Comparison of ENCODE assay signal across 12 cellular contexts in genomic region chr14:90545966-90546751, GRCh38.
DNase-seq lines count a peak whose midpoint lies in the region; ATAC-seq and TF ChIP-seq lines count a peak whose summit lies in the region.
"Had no signal": no experiment of that assay in that cellular context is flagged by ENCODE, and none has a peak within 500 bp of the region (broad histone marks: within the 10 kb centered on the region; RNA-seq: fewer than 3 reads in every experiment).

No MANE protein-coding gene starts in this region.

- H3K4me3 Mint-ChIP-seq in natural killer cell treated with Interleukin-12 subunit alpha and Interleukin-12 subunit beta and Interleukin-15 and Interleukin-18, amount 100 ng/mL, for 72 hours, result no peak overlapping the region

- WGBS in GM23248 (ENCODE audit: low coverage in 1 of 2, low lambda C conversion rate in 2 of 2, missing lambda C conversion rate in 2 of 2), 2 experiments, result 52 to 57% methylated on average over 10 of the region's 10 CpGs

- H3K4me1 ChIP-seq in GM23248 (ENCODE audit: insufficient read depth), result no peaks in the 10 kb centered on the region
- H3K4me1 ChIP-seq in ascending aorta, result peaks cover 12 to 22% of the 10 kb centered on the region in 2 donors

- H3K4me3 ChIP-seq in GM23248 (no peak overlapping the region), ascending aorta (peak overlapping the region in 1 of 2 donors; percentile 19)
- H3K4me3 ChIP-seq: lung had no signal

- TF ChIP-seq CTCF in ascending aorta (IDR thresholded peaks at IDR 0.05), result no peak

- no peaks in the 10 kb centered on the region for H3K9me3 Mint-ChIP-seq in natural killer cell treated with Interleukin-12 subunit alpha and Interleukin-12 subunit beta and Interleukin-15 and Interleukin-18, amount 100 ng/mL, for 72 hours

- no peak overlapping the region for H3K9ac ChIP-seq in GM23248

- H3K27me3 Mint-ChIP-seq in natural killer cell treated with Interleukin-12 subunit alpha and Interleukin-12 subunit beta and Interleukin-15 and Interleukin-18, amount 100 ng/mL, for 72 hours, result no peaks in the 10 kb centered on the region

- H3K79me2 ChIP-seq in GM23248 (ENCODE audit: insufficient read depth), result no peaks in the 10 kb centered on the region

- H3K36me3 ChIP-seq in GM23248 (ENCODE audit: low read depth) (no peaks in the 10 kb centered on the region), ascending aorta (peaks cover 0 to 1% of the 10 kb centered on the region in 2 donors)

- intact Hi-C loops in ascending aorta (cut with DNase I) (loop anchor here (2.0 to 5.0 kb wide), 2 partner anchors 19 to 149 kb away; partner anchors contain the start of gene CALM1), sciatic nerve (cut with DNase I) (no loop called here)

- H3K9me3 ChIP-seq in GM23248 (ENCODE audit: low read depth), result no peaks in the 10 kb centered on the region
- H3K9me3 ChIP-seq in ascending aorta, result no peaks in the 10 kb centered on the region

- H3K4me2 ChIP-seq in GM23248 (ENCODE audit: unreplicated experiment), result no peak overlapping the region

- H3K27me3 ChIP-seq in GM23248 (replicated peaks; ENCODE audit: insufficient read depth), result no peaks in the 10 kb centered on the region
- no peaks in the 10 kb centered on the region for H3K27me3 ChIP-seq in ascending aorta

- H3K27ac ChIP-seq in GM23248 (no peak overlapping the region), ascending aorta (peak overlapping the region; percentile 83 to 84)

- H3K36me3 Mint-ChIP-seq in natural killer cell treated with Interleukin-12 subunit alpha and Interleukin-12 subunit beta and Interleukin-15 and Interleukin-18, amount 100 ng/mL, for 72 hours, result no peaks in the 10 kb centered on the region

- H3K4me1 Mint-ChIP-seq in natural killer cell treated with Interleukin-12 subunit alpha and Interleukin-12 subunit beta and Interleukin-15 and Interleukin-18, amount 100 ng/mL, for 72 hours (ENCODE audit: low read depth in 2 of 2), result no peaks in the 10 kb centered on the region

- no peak overlapping the region for H2AFZ ChIP-seq in GM23248

- no peaks in the 10 kb centered on the region for H3K9me2 ChIP-seq in GM23248 (ENCODE audit: insufficient read depth)

- in situ Hi-C loops in GM23248 (cut with MboI), result no loop called here

- DNase-seq in GM23248 (peak; percentile 9), ascending aorta (ENCODE audit: low spot score in 2 of 2) (peak; percentile 41 to 88), hippocampal formation (lab: John Stamatoyannopoulos, UW) (peak; percentile 62 to 65), sciatic nerve (ENCODE audit: low spot score) (no peak), HuH-7 (ENCODE audit: low spot score) (no peak), NCI-H187 treated with DMSO at 0.1 percent for 48 hours (lab: John Stamatoyannopoulos, UW) (no peak)
- no peak for DNase-seq in natural killer cell treated with Interleukin-12 subunit alpha and Interleukin-12 subunit beta and Interleukin-15 and Interleukin-18, amount 100 ng/mL, for 72 hours (ENCODE audit: low spot score)
- DNase-seq: AML-193, HCEC 1CT, NCI-H82 had no signal

- no peaks in the 10 kb centered on the region; the same call in 1 of the 2 replicates for H4K20me1 ChIP-seq in GM23248 (ENCODE audit: insufficient read depth)

- ATAC-seq in sciatic nerve (peak; percentile 28), GM19455 (IDR thresholded peaks at IDR 0.05; ENCODE audit: unreplicated experiment) (no peak)
- no peak for ATAC-seq in natural killer cell treated with Interleukin-12 subunit alpha and Interleukin-12 subunit beta and Interleukin-15 and Interleukin-18, amount 100 ng/mL, for 72 hours

- H3K27ac Mint-ChIP-seq in natural killer cell treated with Interleukin-12 subunit alpha and Interleukin-12 subunit beta and Interleukin-15 and Interleukin-18, amount 100 ng/mL, for 72 hours, result no peak overlapping the region

- H3F3A ChIP-seq in GM23248 (ENCODE audit: insufficient read depth), result no peaks in the 10 kb centered on the region

Comparison
In these comparisons a context has a peak if more than half of its experiments do, and no peak if none do; other contexts are left out.
1. DNase-seq: peak in GM23248 (single experiment), ascending aorta (2 of 2) and hippocampal formation (2 of 2); none in sciatic nerve (single experiment), HuH-7 (single experiment), natural killer cell treated with Interleukin-12 subunit alpha and Interleukin-12 subunit beta and Interleukin-15 and Interleukin-18, amount 100 ng/mL, for 72 hours (single experiment) and NCI-H187 treated with DMSO at 0.1 percent for 48 hours (single experiment).